Comparison of ENCODE assay signal across 8 cellular contexts in genomic region chr1:24186993-24187790, GRCh38. TPM values are rescaled to one million over a fixed set of nuclear protein-coding genes. Genes with fewer than 3 reads are reported as not detected.
DNase-seq lines count a peak whose midpoint lies in the region; ATAC-seq and TF ChIP-seq lines count a peak whose summit lies in the region.

IFNLR1 (minus strand) TSS chr1:24187289; CDS start chr1:24187248, 41 bp downstream.

- H3K27me3 Mint-ChIP-seq in H9 (ENCODE audit: low read depth) (peaks cover 5% of the 10 kb centered on the region), type B pancreatic cell (peaks cover 23% of the 10 kb centered on the region)
- no peaks in the 10 kb centered on the region for H3K27me3 Mint-ChIP-seq in activated T-helper 2 cell treated with anti-CD3 and anti-CD28 coated beads, Interferon-gamma antibody, Interleukin-2, Interleukin-4, amounts not matched to agents 10 μg/mL and 5 μg/mL and 100 μg/mL, durations not matched to agents 14 hours and 24 hours and 36 hours (ENCODE audit: low read depth)

- H2AFZ ChIP-seq in H9 (ENCODE audit: low read length) (no peak within 1 kb of the TSS), parathyroid adenoma (peak within 1 kb of the TSS; percentile 85)

- H2AK5ac ChIP-seq in H9 (ENCODE audit: insufficient read length, low read length), result no peak within 1 kb of the TSS

- peak within 1 kb of the TSS; percentile 61 for H3K9ac ChIP-seq in H9 (ENCODE audit: extremely low read depth, insufficient read length, low read length)
- peak within 1 kb of the TSS; percentile 53 for H3K9ac ChIP-seq in parathyroid adenoma

- H3K9me3 Mint-ChIP-seq in H9 (peaks cover 0 to 3% of the 10 kb centered on the region in 2 experiments; a peak in 1 of 5 replicates), type B pancreatic cell (no peaks in the 10 kb centered on the region)
- H3K9me3 Mint-ChIP-seq in activated T-helper 2 cell treated with anti-CD3 and anti-CD28 coated beads, Interferon-gamma antibody, Interleukin-2, Interleukin-4, amounts not matched to agents 10 μg/mL and 5 μg/mL and 100 μg/mL, durations not matched to agents 14 hours and 24 hours and 36 hours, result no peaks in the 10 kb centered on the region

- H3K23me2 ChIP-seq in H9 (ENCODE audit: insufficient read length, low read depth, low read length, poor library complexity, severe bottlenecking), result peaks cover 11% of the 10 kb centered on the region

- no peak for ATAC-seq in GM18519 (IDR thresholded peaks at IDR 0.05; ENCODE audit: low FRiP score, unreplicated experiment)

- peak within 1 kb of the TSS; percentile 45 for H3K18ac ChIP-seq in H9 (ENCODE audit: insufficient read length, low read depth, low read length)

- H3K56ac ChIP-seq in H9 (ENCODE audit: insufficient read length, low read depth, low read length), result no peak within 1 kb of the TSS

- 0 out of 7 replicates have a peak, but pooled peaks cover 0 to 7% (median 0%) of the 10 kb centered on the region in 3 experiments for H3K36me3 Mint-ChIP-seq in H9 (ENCODE audit: insufficient read depth in 1 of 3, low read depth in 3 of 3)
- H3K36me3 Mint-ChIP-seq in activated T-helper 2 cell treated with anti-CD3 and anti-CD28 coated beads, Interferon-gamma antibody, Interleukin-2, Interleukin-4, amounts not matched to agents 10 μg/mL and 5 μg/mL and 100 μg/mL, durations not matched to agents 14 hours and 24 hours and 36 hours (ENCODE audit: low read depth), result peaks cover 8% of the 10 kb centered on the region
- no peaks in the 10 kb centered on the region for H3K36me3 Mint-ChIP-seq in type B pancreatic cell

- H3K14ac ChIP-seq in H9 (ENCODE audit: insufficient read depth, low read length), result peak within 1 kb of the TSS; percentile 88; the same call in 1 of the 2 replicates

- no peak within 1 kb of the TSS for H4K5ac ChIP-seq in H9 (ENCODE audit: insufficient read length, low read depth, low read length)

- H3K4me3 ChIP-seq in parathyroid adenoma (ENCODE audit: low read depth, low read length), result peak within 1 kb of the TSS; percentile 53

- H2BK12ac ChIP-seq in H9 (ENCODE audit: insufficient read length, low read depth, low read length), result no peak within 1 kb of the TSS

- H4K91ac ChIP-seq in H9 (ENCODE audit: insufficient read length, low read depth, low read length), result no peak within 1 kb of the TSS

- H4K8ac ChIP-seq in H9 (replicated peaks; ENCODE audit: insufficient read length, low read depth, low read length), result no peak within 1 kb of the TSS

- H3K36me3 ChIP-seq in parathyroid adenoma (ENCODE audit: control insufficient read depth, insufficient read depth, low read length), result no peaks in the 10 kb centered on the region

- H3K4me3 Mint-ChIP-seq in H9, result peak within 1 kb of the TSS; percentile 78 to 86
- H3K4me3 Mint-ChIP-seq in activated T-helper 2 cell treated with anti-CD3 and anti-CD28 coated beads, Interferon-gamma antibody, Interleukin-2, Interleukin-4, amounts not matched to agents 10 μg/mL and 5 μg/mL and 100 μg/mL, durations not matched to agents 14 hours and 24 hours and 36 hours (ENCODE audit: low read depth), result peak within 1 kb of the TSS; percentile 79
- peak within 1 kb of the TSS; percentile 92 for H3K4me3 Mint-ChIP-seq in type B pancreatic cell

- H3K27me3 ChIP-seq in H9 (ENCODE audit: insufficient read depth, low read length) (no peaks in the 10 kb centered on the region; the same call in 1 of the 2 replicates), parathyroid adenoma (ENCODE audit: control insufficient read depth, insufficient read depth, low read length) (no peaks in the 10 kb centered on the region)

- no peak within 1 kb of the TSS for H2BK15ac ChIP-seq in H9 (ENCODE audit: low read depth, low read length)

- H3K9me3 ChIP-seq in H9 (ENCODE audit: control insufficient read depth, low read depth, low read length) (no peaks in the 10 kb centered on the region), parathyroid adenoma (ENCODE audit: control insufficient read depth, low read length) (no peaks in the 10 kb centered on the region)

- TF ChIP-seq CTCF in H9 (conservative IDR thresholded peaks at IDR 0.05) (no peak), parathyroid adenoma (IDR thresholded peaks at IDR 0.05) (no peak), type B pancreatic cell (conservative IDR thresholded peaks at IDR 0.05) (no peak)

- DNase-seq in Ammon's horn (ENCODE audit: low spot score) (peak; percentile 44), H9 (peak; percentile 89), NCI-H774 (lab: John Stamatoyannopoulos, UW) (peak; percentile 42), germinal center (ENCODE audit: low spot score) (peak; percentile 90), type B pancreatic cell (ENCODE audit: extremely low spot score, unreplicated experiment) (peak; percentile 76)
- peak; percentile 59 for DNase-seq in activated T-helper 2 cell treated with anti-CD3 and anti-CD28 coated beads, Interferon-gamma antibody, Interleukin-2, Interleukin-4, amounts not matched to agents 10 μg/mL and 5 μg/mL and 100 μg/mL, durations not matched to agents 14 hours and 24 hours and 36 hours (ENCODE audit: low spot score)

- no peak within 1 kb of the TSS for H2BK5ac ChIP-seq in H9 (ENCODE audit: insufficient read length, low read length)

- peaks cover 3% of the 10 kb centered on the region; the same call in 1 of the 2 replicates for H3K79me2 ChIP-seq in H9 (ENCODE audit: insufficient read depth, low read length)
- no peaks in the 10 kb centered on the region for H3K79me2 ChIP-seq in parathyroid adenoma

- H3K4ac ChIP-seq in H9 (ENCODE audit: low read depth, low read length), result no peak within 1 kb of the TSS

- no peak within 1 kb of the TSS for H2BK20ac ChIP-seq in H9 (ENCODE audit: low read depth, low read length, poor library complexity, severe bottlenecking)

- H2BK120ac ChIP-seq in H9 (ENCODE audit: low read depth, low read length, poor library complexity, severe bottlenecking), result no peak within 1 kb of the TSS

- peaks cover 11 to 27% of the 10 kb centered on the region in 2 experiments for H3K4me1 Mint-ChIP-seq in H9
- H3K4me1 Mint-ChIP-seq in activated T-helper 2 cell treated with anti-CD3 and anti-CD28 coated beads, Interferon-gamma antibody, Interleukin-2, Interleukin-4, amounts not matched to agents 10 μg/mL and 5 μg/mL and 100 μg/mL, durations not matched to agents 14 hours and 24 hours and 36 hours (ENCODE audit: low read depth), result peaks cover 35% of the 10 kb centered on the region
- H3K4me1 Mint-ChIP-seq in type B pancreatic cell (ENCODE audit: unreplicated experiment), result peaks cover 15% of the 10 kb centered on the region

- H3K27ac Mint-ChIP-seq in H9 (peak within 1 kb of the TSS in 2 of 3 experiments; percentile 55 to 75; a peak in 3 of 7 replicates), type B pancreatic cell (peak within 1 kb of the TSS; percentile 94)
- peak within 1 kb of the TSS; percentile 65 for H3K27ac Mint-ChIP-seq in activated T-helper 2 cell treated with anti-CD3 and anti-CD28 coated beads, Interferon-gamma antibody, Interleukin-2, Interleukin-4, amounts not matched to agents 10 μg/mL and 5 μg/mL and 100 μg/mL, durations not matched to agents 14 hours and 24 hours and 36 hours

- no CpG with 5 or more reads among the region's 74 CpGs for WGBS in H9 (ENCODE audit: extremely low coverage, insufficient read length, low lambda C conversion rate)

- no peaks in the 10 kb centered on the region for H4K20me1 ChIP-seq in H9 (ENCODE audit: control insufficient read depth, insufficient read depth, insufficient read length)

- H3K79me1 ChIP-seq in H9 (ENCODE audit: insufficient read depth, low read depth, low read length, poor library complexity, severe bottlenecking), result no peaks in the 10 kb centered on the region

- peak within 1 kb of the TSS; percentile 75 for H3K4me2 ChIP-seq in H9 (ENCODE audit: insufficient read depth, insufficient read length, low read length)
- H3K4me2 ChIP-seq in parathyroid adenoma (ENCODE audit: low read length), result peak within 1 kb of the TSS; percentile 60

- no peak within 1 kb of the TSS for H3T11ph ChIP-seq in H9 (ENCODE audit: low read length)

- H3K4me1 ChIP-seq in H9 (ENCODE audit: insufficient read depth, low read length) (no peaks in the 10 kb centered on the region; the same call in 1 of the 2 replicates), parathyroid adenoma (no peaks in the 10 kb centered on the region)

- intact Hi-C loops in activated T-helper 2 cell treated with anti-CD3 and anti-CD28 coated beads, Interferon-gamma antibody, Interleukin-2, Interleukin-4, amounts not matched to agents 10 μg/mL and 5 μg/mL and 100 μg/mL, durations not matched to agents 14 hours and 24 hours and 36 hours (cut with micrococcal nuclease), result no loop called here

- H3K23ac ChIP-seq in H9 (ENCODE audit: insufficient read length, low read depth, low read length), result no peak within 1 kb of the TSS

- no peak within 1 kb of the TSS for H3K27ac ChIP-seq in H9 (ENCODE audit: insufficient read length, low read depth, low read length)
- peak within 1 kb of the TSS; percentile 79 for H3K27ac ChIP-seq in parathyroid adenoma

RNA-seq across cellular contexts. Expression of gene IFNLR1, which starts in this region (rescaled TPM):
- 8.9 and 9.6 TPM in 2 replicates for total RNA-seq in H9 (2021)
- 5.8 and 6.5 TPM in 2 replicates for total RNA-seq in activated T-helper 2 cell treated with anti-CD3 and anti-CD28 coated beads, Interferon-gamma antibody, Interleukin-2, Interleukin-4, amounts not matched to agents 10 μg/mL and 5 μg/mL and 100 μg/mL, durations not matched to agents 14 hours and 24 hours and 36 hours
- total RNA-seq in type B pancreatic cell (ENCODE audit: low replicate concordance), result 7.1 and 19.9 TPM in 2 replicates
